ENCODE assay signal across 8 cellular contexts in genomic region chr12:46383654-46384450, GRCh38. TPM values are rescaled to one million over a fixed set of nuclear protein-coding genes. Genes with fewer than 3 reads are reported as not detected.
DNase-seq lines count a peak whose midpoint lies in the region; ATAC-seq and TF ChIP-seq lines count a peak whose summit lies in the region.

No MANE protein-coding gene starts in this region.

- peak overlapping the region; percentile 93 to 96 for H2BK12ac ChIP-seq in mesenchymal stem cell (ENCODE audit: low read length in 2 of 2)

- peak; percentile 48 for DNase-seq in NK-92 treated with Interleukin-12 subunit alpha and Interleukin-12 subunit beta, amount 100 ng/mL, for 24 hours (lab: John Stamatoyannopoulos, UW)
- DNase-seq in NK-92 (lab: John Stamatoyannopoulos, UW; ENCODE audit: unreplicated experiment) (no peak), NCI-H2171 treated with DMSO at 0.1 percent for 48 hours (lab: John Stamatoyannopoulos, UW) (peak; percentile 62), dorsolateral prefrontal cortex (peak; percentile 78 to 93 (median 91)), mesenchymal stem cell (peak; percentile 95)
- DNase-seq in activated CD4-positive, alpha-beta T cell treated with anti-CD3 and anti-CD28 coated beads, Interleukin-2, amount 50 U/mL, for 4 hours = peak; percentile 62 to 67
- DNase-seq in stimulated activated CD8-positive, alpha-beta memory T cell treated with anti-CD3 and anti-CD28 coated beads, Interleukin-12 subunit alpha, Interleukin-12 subunit beta, amount 100 ng/mL, for 1 hour (ENCODE audit: low read depth) = peak; percentile 56

- H2BK120ac ChIP-seq in mesenchymal stem cell (ENCODE audit: low read depth, low read length) = peak overlapping the region; percentile 95

- H3K23ac ChIP-seq in mesenchymal stem cell (ENCODE audit: low read length in 2 of 2) = peak overlapping the region in 1 of 2 experiments; percentile 93

- H3K14ac ChIP-seq in mesenchymal stem cell (ENCODE audit: low read length in 2 of 2) = peak overlapping the region; percentile 58 to 98

- ATAC-seq in HG02885 (IDR thresholded peaks at IDR 0.05; ENCODE audit: poor library complexity, unreplicated experiment) = peak; percentile 42

- H3K27ac ChIP-seq in dorsolateral prefrontal cortex (peak overlapping the region; percentile 91 to 100 (median 99)), mesenchymal stem cell (ENCODE audit: low read length, poor library complexity, severe bottlenecking) (peak overlapping the region; percentile 99)

- peaks cover 0 to 6% of the 10 kb centered on the region in 2 experiments for H3K36me3 ChIP-seq in mesenchymal stem cell (ENCODE audit: control insufficient read depth in 1 of 2, insufficient read depth in 2 of 2, low read depth in 1 of 2, low read length in 2 of 2)

- H3K18ac ChIP-seq in mesenchymal stem cell (ENCODE audit: low read depth in 1 of 2, low read length in 2 of 2) = peak overlapping the region; percentile 99 to 100

- peak overlapping the region; percentile 73 for H2BK15ac ChIP-seq in mesenchymal stem cell (ENCODE audit: low read depth, poor library complexity, severe bottlenecking)

- H3K4me1 ChIP-seq in mesenchymal stem cell (ENCODE audit: control insufficient read depth, insufficient read depth, low read depth, low read length) = peaks cover 10% of the 10 kb centered on the region

- no peaks in the 10 kb centered on the region for H3K27me3 ChIP-seq in dorsolateral prefrontal cortex
- H3K27me3 ChIP-seq in mesenchymal stem cell (ENCODE audit: control insufficient read depth in 1 of 2, insufficient read depth in 1 of 2, low read length in 2 of 2) = no peaks in the 10 kb centered on the region

- peak overlapping the region; percentile 85 for H3K4me2 ChIP-seq in mesenchymal stem cell (ENCODE audit: low read length, poor library complexity, severe bottlenecking)

- H2AK5ac ChIP-seq in mesenchymal stem cell (ENCODE audit: low read length, severe bottlenecking) = peak overlapping the region; percentile 94

- intact Hi-C loops in dorsolateral prefrontal cortex (cut with DNase I) = loop anchor here (1.0 to 10.0 kb wide), 5 partner anchors 12 to 393 kb away; partner anchors contain the start of genes SCAF11 (in 2 of the 2) and SLC38A2 (in 2 of the 2)

- peaks cover 2% of the 10 kb centered on the region for H3K79me1 ChIP-seq in mesenchymal stem cell (replicated peaks; ENCODE audit: low read length, poor library complexity, severe bottlenecking)

- peak overlapping the region; percentile 100 for H4K91ac ChIP-seq in mesenchymal stem cell (ENCODE audit: low read length)

- peak in 26 of 56 donors; percentile 6 to 42 (median 25) for TF ChIP-seq CTCF in dorsolateral prefrontal cortex (IDR thresholded peaks at IDR 0.05 in 54 of 56, conservative IDR thresholded peaks at IDR 0.05 in 2 of 56; ENCODE audit: low read depth in 1 of 56, partially characterized antibody in 56 of 56)

- H3K9ac ChIP-seq in mesenchymal stem cell (ENCODE audit: low read length) = peak overlapping the region; percentile 97

- no peak overlapping the region for H2AFZ ChIP-seq in mesenchymal stem cell (ENCODE audit: low read depth, low read length)

- no peaks in the 10 kb centered on the region for H3K9me3 ChIP-seq in mesenchymal stem cell (ENCODE audit: control insufficient read depth, low read length)

- peak overlapping the region; percentile 98 for H4K8ac ChIP-seq in mesenchymal stem cell (ENCODE audit: low read length)

- H2BK5ac ChIP-seq in mesenchymal stem cell (ENCODE audit: low read depth, low read length, poor library complexity, severe bottlenecking) = peak overlapping the region; percentile 94

- under 1% methylated on average over 46 of the region's 47 CpGs for WGBS in mesenchymal stem cell

- H3K4ac ChIP-seq in mesenchymal stem cell (ENCODE audit: low read depth in 1 of 2, low read length in 2 of 2) = peak overlapping the region; percentile 42 to 100

- H3K4me3 ChIP-seq in dorsolateral prefrontal cortex (peak overlapping the region; percentile 47 to 93 (median 83)), mesenchymal stem cell (ENCODE audit: insufficient read depth in 1 of 2, low read depth in 1 of 2, low read length in 2 of 2) (peak overlapping the region; percentile 75 to 77)

RNA-seq across cellular contexts. Expression of gene SLC38A2, which starts 11.3 kb away (rescaled TPM):
- 100 to 1,000 TPM in 118 of 120 experiments, 10 to 100 TPM in 2; 80.8 to 431 (median 175) TPM for total RNA-seq in dorsolateral prefrontal cortex
- polyA plus RNA-seq in mesenchymal stem cell (2013, experiment 1 of 2) = 438 TPM
- polyA plus RNA-seq in mesenchymal stem cell (2013, experiment 2 of 2) = 429 TPM
